In the genomic region with DNA sequence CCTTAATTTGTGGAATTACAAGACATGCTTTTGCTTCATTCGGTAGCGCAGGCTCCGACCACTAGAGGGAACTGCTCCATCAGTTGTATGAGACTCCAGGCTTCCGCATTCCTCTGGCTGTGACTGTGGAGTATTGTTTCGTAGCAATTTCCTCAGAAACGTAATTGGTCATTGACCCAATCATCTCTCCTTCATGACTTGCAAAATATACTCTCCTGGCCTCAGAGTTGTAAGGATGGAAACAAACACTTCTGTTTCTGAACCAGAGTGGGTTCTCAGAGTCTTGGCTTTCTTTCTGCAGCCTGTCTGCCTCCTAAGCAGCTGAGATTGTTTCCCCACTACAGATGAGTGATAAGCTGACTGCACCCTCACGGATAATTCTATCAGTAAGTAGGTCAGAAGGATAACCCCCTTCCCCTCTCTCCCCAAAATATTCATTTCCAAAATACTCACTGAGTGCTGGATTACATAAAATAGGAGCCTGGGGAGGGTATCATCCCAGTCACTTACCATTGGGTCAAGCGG, we compare ENCODE assay signal across 8 cellular contexts.
DNase-seq lines count a peak whose midpoint lies in the region; ATAC-seq and TF ChIP-seq lines count a peak whose summit lies in the region.

No MANE protein-coding gene starts in this region.

- no peaks in the 10 kb centered on the region for H3K36me3 Mint-ChIP-seq in activated T-helper 2 cell treated with anti-CD3 and anti-CD28 coated beads, Interferon-gamma antibody, Interleukin-2, Interleukin-4, amounts not matched to agents 10 μg/mL and 5 μg/mL and 100 μg/mL, durations not matched to agents 14 hours and 24 hours and 36 hours (ENCODE audit: low read depth)

- no peaks in the 10 kb centered on the region for H3F3A ChIP-seq in PC-3 (ENCODE audit: low read length, unreplicated experiment)

- no peaks in the 10 kb centered on the region for H3K9me2 ChIP-seq in PC-3 (replicated peaks; ENCODE audit: low read length)

- H3K9me3 ChIP-seq in PC-3 (ENCODE audit: low read length) (no peaks in the 10 kb centered on the region), tibial nerve (no peaks in the 10 kb centered on the region)

- in situ Hi-C loops in G401 (cut with HindIII; ENCODE audit: low sequenced_read_pairs) = no loop called here

- TF ChIP-seq CTCF in PC-3 (conservative IDR thresholded peaks at IDR 0.05; ENCODE audit: low read depth, low read length) (peak; percentile 99), tibial nerve (IDR thresholded peaks at IDR 0.05) (peak; percentile 86 to 95 (median 92))

- ATAC-seq in GM21825 (IDR thresholded peaks at IDR 0.05; ENCODE audit: unreplicated experiment) (peak; percentile 91), PC-3 (peak; percentile 95)

- H3K36me3 ChIP-seq in PC-3 (ENCODE audit: low read depth, low read length) = no peaks in the 10 kb centered on the region
- no peaks in the 10 kb centered on the region for H3K36me3 ChIP-seq in tibial nerve

- peak; percentile 41 to 81 for TF ChIP-seq EP300 in tibial nerve (IDR thresholded peaks at IDR 0.05)

- no peaks in the 10 kb centered on the region for H3K9me3 Mint-ChIP-seq in activated T-helper 2 cell treated with anti-CD3 and anti-CD28 coated beads, Interferon-gamma antibody, Interleukin-2, Interleukin-4, amounts not matched to agents 10 μg/mL and 5 μg/mL and 100 μg/mL, durations not matched to agents 14 hours and 24 hours and 36 hours

- H3K4me1 ChIP-seq in PC-3 (ENCODE audit: insufficient read depth, low read length) (peaks cover 20% of the 10 kb centered on the region), tibial nerve (peaks cover 0 to 19% (median 6%) of the 10 kb centered on the region in 4 donors)

- H3K27ac ChIP-seq in PC-3 (ENCODE audit: low read length) = peak overlapping the region; percentile 80
- peak overlapping the region; percentile 66 to 93 (median 74) for H3K27ac ChIP-seq in tibial nerve

- intact Hi-C loops in PC-3 (cut with micrococcal nuclease) = loop anchor here (1.0 to 5.0 kb wide), 7 partner anchors 54 to 486 kb away; no protein-coding TSS in a partner anchor
- intact Hi-C loops in activated T-helper 2 cell treated with anti-CD3 and anti-CD28 coated beads, Interferon-gamma antibody, Interleukin-2, Interleukin-4, amounts not matched to agents 10 μg/mL and 5 μg/mL and 100 μg/mL, durations not matched to agents 14 hours and 24 hours and 36 hours (cut with micrococcal nuclease) = loop anchor here (1.0 to 5.0 kb wide), 7 partner anchors 39 to 484 kb away; no protein-coding TSS in a partner anchor

- CTCF ChIA-PET in PC-3 (lab: Charles Lee) = interaction anchor here (0.6 to 0.7 kb wide), 2 partner anchors 80 to 143 kb away, joined by 3 read pairs; no protein-coding TSS in a partner anchor

- WGBS in tibial nerve, 2 donors = 10 to 13% methylated on average over 8 of the region's 8 CpGs

- peak overlapping the region; percentile 81 for H3K9ac ChIP-seq in PC-3 (ENCODE audit: low read length)

- H3K27me3 Mint-ChIP-seq in activated T-helper 2 cell treated with anti-CD3 and anti-CD28 coated beads, Interferon-gamma antibody, Interleukin-2, Interleukin-4, amounts not matched to agents 10 μg/mL and 5 μg/mL and 100 μg/mL, durations not matched to agents 14 hours and 24 hours and 36 hours (ENCODE audit: low read depth) = peaks cover 28% of the 10 kb centered on the region

- peak overlapping the region; percentile 77 for H3K4me2 ChIP-seq in PC-3 (ENCODE audit: low read length)

- peak overlapping the region; percentile 65 for H3K27ac Mint-ChIP-seq in activated T-helper 2 cell treated with anti-CD3 and anti-CD28 coated beads, Interferon-gamma antibody, Interleukin-2, Interleukin-4, amounts not matched to agents 10 μg/mL and 5 μg/mL and 100 μg/mL, durations not matched to agents 14 hours and 24 hours and 36 hours

- peak overlapping the region; percentile 73 for H2AFZ ChIP-seq in PC-3 (ENCODE audit: low read length)

- peak overlapping the region; percentile 36 for H3K4me3 ChIP-seq in Jurkat, Clone E6-1 (ENCODE audit: low read length)
- H3K4me3 ChIP-seq in PC-3 (ENCODE audit: low read length) = peak overlapping the region; percentile 53; the same call in 1 of the 2 replicates
- H3K4me3 ChIP-seq in tibial nerve = peak overlapping the region in 2 of 4 donors; percentile 32 to 34

- H3K4me3 Mint-ChIP-seq in activated T-helper 2 cell treated with anti-CD3 and anti-CD28 coated beads, Interferon-gamma antibody, Interleukin-2, Interleukin-4, amounts not matched to agents 10 μg/mL and 5 μg/mL and 100 μg/mL, durations not matched to agents 14 hours and 24 hours and 36 hours (ENCODE audit: low read depth) = peak overlapping the region; percentile 43

- no TSS peak for BruUV-seq in PC-3 (replicated peaks; lab: Mats Ljungman, UMichigan)

- H3K27me3 ChIP-seq in PC-3 (ENCODE audit: low read length) (no peaks in the 10 kb centered on the region), tibial nerve (no peaks in the 10 kb centered on the region)

- no peaks in the 10 kb centered on the region for H4K20me1 ChIP-seq in PC-3 (ENCODE audit: low read length)

- DNase-seq in G401 (ENCODE audit: low spot score) = peak; percentile 74
- peak; percentile 79 for DNase-seq in Jurkat, Clone E6-1 (ENCODE audit: low read depth, low spot score)
- DNase-seq in PC-3 = peak; percentile 98
- peak; percentile 49 for DNase-seq in activated T-helper 2 cell treated with anti-CD3 and anti-CD28 coated beads, Interferon-gamma antibody, Interleukin-2, Interleukin-4, amounts not matched to agents 10 μg/mL and 5 μg/mL and 100 μg/mL, durations not matched to agents 14 hours and 24 hours and 36 hours (ENCODE audit: low spot score)
- peak; percentile 58 for DNase-seq in germinal center (ENCODE audit: low spot score)
- DNase-seq in non-pigmented ciliary epithelial cell (ENCODE audit: low read depth) = peak; percentile 93
- DNase-seq in tibial nerve (ENCODE audit: low spot score in 2 of 2) = peak; percentile 81 to 96

- H3K79me2 ChIP-seq in PC-3 (ENCODE audit: low read length) = 0 out of 2 replicates have a peak, but pooled peaks cover 4% of the 10 kb centered on the region

- TF ChIP-seq POLR2A in tibial nerve (IDR thresholded peaks at IDR 0.05) = no peak

- POLR2A ChIA-PET in PC-3 (lab: Charles Lee; ENCODE audit: unreplicated experiment) = no interaction called here

- H3K4me1 Mint-ChIP-seq in activated T-helper 2 cell treated with anti-CD3 and anti-CD28 coated beads, Interferon-gamma antibody, Interleukin-2, Interleukin-4, amounts not matched to agents 10 μg/mL and 5 μg/mL and 100 μg/mL, durations not matched to agents 14 hours and 24 hours and 36 hours (ENCODE audit: low read depth) = peaks cover 14% of the 10 kb centered on the region
